ENCODE assay signal across 14 cellular contexts in genomic region chr2:66301073-66301766, GRCh38.
A peak's percentile ranks its signal among the peaks of the same experiment; 100 is the strongest.
DNase-seq lines count a peak whose midpoint lies in the region; ATAC-seq and TF ChIP-seq lines count a peak whose summit lies in the region.
"Had no signal": no experiment of that assay in that cellular context is flagged by ENCODE, and none has a peak within 500 bp of the region (broad histone marks: within the 10 kb centered on the region; RNA-seq: fewer than 3 reads in every experiment).

No MANE protein-coding gene starts in this region.

- no peak overlapping the region for H3K4me3 Mint-ChIP-seq in activated T-cell treated with anti-CD3 and anti-CD28 coated beads, Interleukin-2, amount 50 U/mL, for 72 hours
- H3K4me3 Mint-ChIP-seq: activated naive CD4-positive, alpha-beta T cell treated with anti-CD3 and anti-CD28 coated beads, Interleukin-2, amount 10 ng/mL, durations not matched to agents 7 days and 5 days; dendritic cell treated with granulocyte-macrophage colony-stimulating factor and Interleukin-4, amounts not matched to agents 40 ng/mL and 50 ng/mL, for 4 days; T-helper 1 cell treated with Interleukin-12 subunit alpha and Interleukin-12 subunit beta and Interleukin-4 antibody, amounts not matched to agents 30 μg/mL and 1 μg/mL, for 36 hours had no signal

- H3K27me3 Mint-ChIP-seq in activated T-cell treated with anti-CD3 and anti-CD28 coated beads, Interleukin-2, amount 50 U/mL, for 72 hours (ENCODE audit: low read depth): no peaks in the 10 kb centered on the region
- H3K27me3 Mint-ChIP-seq: activated naive CD4-positive, alpha-beta T cell treated with anti-CD3 and anti-CD28 coated beads, Interleukin-2, amount 10 ng/mL, durations not matched to agents 7 days and 5 days; dendritic cell treated with granulocyte-macrophage colony-stimulating factor and Interleukin-4, amounts not matched to agents 40 ng/mL and 50 ng/mL, for 4 days had no signal

- no peaks in the 10 kb centered on the region for H3K27me3 ChIP-seq in psoas muscle (ENCODE audit: insufficient read depth in 3 of 3, low read length in 2 of 3)

- no peaks in the 10 kb centered on the region for H3K4me1 Mint-ChIP-seq in activated T-cell treated with anti-CD3 and anti-CD28 coated beads, Interleukin-2, amount 50 U/mL, for 72 hours (ENCODE audit: low read depth)
- H3K4me1 Mint-ChIP-seq: activated naive CD4-positive, alpha-beta T cell treated with anti-CD3 and anti-CD28 coated beads, Interleukin-2, amount 10 ng/mL, durations not matched to agents 7 days and 5 days had no signal

- H3K4me3 ChIP-seq in fibroblast of pulmonary artery (replicated peaks; ENCODE audit: low read depth, low read length): no peak overlapping the region
- H3K4me3 ChIP-seq in psoas muscle: peak overlapping the region; percentile 45

- peaks cover 0 to 4% of the 10 kb centered on the region in 2 donors for H3K36me3 Mint-ChIP-seq in activated T-cell treated with anti-CD3 and anti-CD28 coated beads, Interleukin-2, amount 50 U/mL, for 72 hours (ENCODE audit: insufficient read depth in 2 of 2)
- H3K36me3 Mint-ChIP-seq: activated naive CD4-positive, alpha-beta T cell treated with anti-CD3 and anti-CD28 coated beads, Interleukin-2, amount 10 ng/mL, durations not matched to agents 7 days and 5 days had no signal

- no peak overlapping the region for H3K27ac Mint-ChIP-seq in activated T-cell treated with anti-CD3 and anti-CD28 coated beads, Interleukin-2, amount 50 U/mL, for 72 hours
- H3K27ac Mint-ChIP-seq: activated naive CD4-positive, alpha-beta T cell treated with anti-CD3 and anti-CD28 coated beads, Interleukin-2, amount 10 ng/mL, durations not matched to agents 7 days and 5 days; dendritic cell treated with granulocyte-macrophage colony-stimulating factor and Interleukin-4, amounts not matched to agents 40 ng/mL and 50 ng/mL, for 4 days; T-helper 1 cell treated with Interleukin-12 subunit alpha and Interleukin-12 subunit beta and Interleukin-4 antibody, amounts not matched to agents 30 μg/mL and 1 μg/mL, for 36 hours had no signal

- H3K36me3 ChIP-seq in psoas muscle (ENCODE audit: insufficient read depth in 1 of 2, low read depth in 1 of 2): no peaks in the 10 kb centered on the region

- peak overlapping the region; percentile 56 for H3K27ac ChIP-seq in psoas muscle

- DNase-seq in DMS153 (lab: John Stamatoyannopoulos, UW) (peak; percentile 16), NCI-H2196 (lab: John Stamatoyannopoulos, UW; ENCODE audit: unreplicated experiment) (peak; percentile 48), fibroblast of pulmonary artery (ENCODE audit: low read depth) (peak; percentile 16), psoas muscle (peak; percentile 43 to 68), MV-4-11 (lab: John Stamatoyannopoulos, UW) (no peak)
- DNase-seq in activated T-cell treated with anti-CD3 and anti-CD28 coated beads, Interleukin-2, amount 50 U/mL, for 72 hours: no peak
- DNase-seq: activated CD4-positive, alpha-beta T cell treated with anti-CD3 and anti-CD28 coated beads, Interleukin-2, amount 50 U/mL, for 4 hours; activated naive CD4-positive, alpha-beta T cell treated with anti-CD3 and anti-CD28 coated beads, Interleukin-2, amount 10 ng/mL, durations not matched to agents 7 days and 5 days; foreskin melanocyte had no signal

- peaks cover 0 to 6% of the 10 kb centered on the region in 2 donors for H3K9me3 Mint-ChIP-seq in activated T-cell treated with anti-CD3 and anti-CD28 coated beads, Interleukin-2, amount 50 U/mL, for 72 hours

- intact Hi-C loops in psoas muscle (cut with DNase I): loop anchor here in 1 of 2 donors (10.0 kb wide), 1 partner anchor 576 kb away; no protein-coding TSS in a partner anchor

- no peaks in the 10 kb centered on the region for H3K9me3 ChIP-seq in psoas muscle

- ATAC-seq in psoas muscle (peak; percentile 97 to 100 (median 99)), GM18867 (IDR thresholded peaks at IDR 0.05; ENCODE audit: unreplicated experiment) (no peak), HG02981 (IDR thresholded peaks at IDR 0.05; ENCODE audit: unreplicated experiment) (no peak)
- ATAC-seq in activated T-cell treated with anti-CD3 and anti-CD28 coated beads, Interleukin-2, amount 50 U/mL, for 72 hours (replicated peaks in 1 of 2): no peak
- ATAC-seq: left colon had no signal

- WGBS in psoas muscle, 3 donors: 15 to 21% (median 17%) methylated on average over 17 of the region's 17 CpGs

- no peak for TF ChIP-seq CTCF in fibroblast of pulmonary artery (IDR thresholded peaks at IDR 0.05; ENCODE audit: low read length, missing control alignments)
- no peak for TF ChIP-seq CTCF in psoas muscle (IDR thresholded peaks at IDR 0.05)

- H3K4me1 ChIP-seq in psoas muscle: peaks cover 5% of the 10 kb centered on the region

Comparison
In these comparisons a context has a peak if more than half of its experiments do, and no peak if none do; other contexts are left out.
1. DNase-seq: peak in DMS153 (single experiment), NCI-H2196 (single experiment), fibroblast of pulmonary artery (single experiment) and psoas muscle (2 of 2); none in MV-4-11 (single experiment) and activated T-cell treated with anti-CD3 and anti-CD28 coated beads, Interleukin-2, amount 50 U/mL, for 72 hours (0 of 2).
2. ATAC-seq: peak in psoas muscle (4 of 4); none in GM18867 (single experiment), activated T-cell treated with anti-CD3 and anti-CD28 coated beads, Interleukin-2, amount 50 U/mL, for 72 hours (0 of 2) and HG02981 (single experiment).